2 cellular contexts compared by ENCODE assay signal in the genomic region with DNA sequence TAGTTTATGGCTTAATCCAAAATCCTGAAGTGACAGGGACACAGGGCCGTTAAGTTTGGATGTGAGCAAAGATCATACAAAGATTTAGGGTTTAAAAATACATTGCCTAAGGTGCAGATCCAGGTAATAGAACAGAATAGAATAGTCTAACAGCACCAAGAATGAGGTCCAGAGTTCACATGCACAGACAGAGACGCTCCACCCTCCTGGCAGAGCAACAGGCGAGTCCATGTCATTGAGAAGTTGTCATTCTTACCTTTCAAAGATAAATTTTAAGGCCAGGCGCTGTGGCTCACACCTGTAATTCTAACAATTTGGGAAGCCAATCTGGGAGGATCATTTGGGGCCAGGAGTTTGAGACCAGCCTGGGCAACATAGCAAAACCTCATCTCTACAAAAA.
TF ChIP-seq lines count a peak whose summit lies in the region.

No MANE protein-coding gene starts in this region.

TF ChIP-seq in liver, 16 proteins besides CTCF, POLR2A, EP300 and RAD21 (continued from another document):
- no peak for TF ChIP-seq EGR1 (IDR thresholded peaks at IDR 0.05; ENCODE audit: low read depth in 2 of 2)
- TF ChIP-seq, protein P1, sequence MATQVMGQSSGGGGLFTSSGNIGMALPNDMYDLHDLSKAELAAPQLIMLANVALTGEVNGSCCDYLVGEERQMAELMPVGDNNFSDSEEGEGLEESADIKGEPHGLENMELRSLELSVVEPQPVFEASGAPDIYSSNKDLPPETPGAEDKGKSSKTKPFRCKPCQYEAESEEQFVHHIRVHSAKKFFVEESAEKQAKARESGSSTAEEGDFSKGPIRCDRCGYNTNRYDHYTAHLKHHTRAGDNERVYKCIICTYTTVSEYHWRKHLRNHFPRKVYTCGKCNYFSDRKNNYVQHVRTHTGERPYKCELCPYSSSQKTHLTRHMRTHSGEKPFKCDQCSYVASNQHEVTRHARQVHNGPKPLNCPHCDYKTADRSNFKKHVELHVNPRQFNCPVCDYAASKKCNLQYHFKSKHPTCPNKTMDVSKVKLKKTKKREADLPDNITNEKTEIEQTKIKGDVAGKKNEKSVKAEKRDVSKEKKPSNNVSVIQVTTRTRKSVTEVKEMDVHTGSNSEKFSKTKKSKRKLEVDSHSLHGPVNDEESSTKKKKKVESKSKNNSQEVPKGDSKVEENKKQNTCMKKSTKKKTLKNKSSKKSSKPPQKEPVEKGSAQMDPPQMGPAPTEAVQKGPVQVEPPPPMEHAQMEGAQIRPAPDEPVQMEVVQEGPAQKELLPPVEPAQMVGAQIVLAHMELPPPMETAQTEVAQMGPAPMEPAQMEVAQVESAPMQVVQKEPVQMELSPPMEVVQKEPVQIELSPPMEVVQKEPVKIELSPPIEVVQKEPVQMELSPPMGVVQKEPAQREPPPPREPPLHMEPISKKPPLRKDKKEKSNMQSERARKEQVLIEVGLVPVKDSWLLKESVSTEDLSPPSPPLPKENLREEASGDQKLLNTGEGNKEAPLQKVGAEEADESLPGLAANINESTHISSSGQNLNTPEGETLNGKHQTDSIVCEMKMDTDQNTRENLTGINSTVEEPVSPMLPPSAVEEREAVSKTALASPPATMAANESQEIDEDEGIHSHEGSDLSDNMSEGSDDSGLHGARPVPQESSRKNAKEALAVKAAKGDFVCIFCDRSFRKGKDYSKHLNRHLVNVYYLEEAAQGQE (IDR thresholded peaks at IDR 0.05), result no peak

TF ChIP-seq in HepG2, 621 proteins besides CTCF, POLR2A, EP300 and RAD21 (continued from another document):
- TF ChIP-seq NONO (IDR thresholded peaks at IDR 0.05) (no peak), NONO (CRISPR knock-in tag; conservative IDR thresholded peaks at IDR 0.05) (no peak), ZNF772 (CRISPR knock-in tag; IDR thresholded peaks at IDR 0.05) (no peak)
